1 cellular context compared by ENCODE assay signal in the genomic region with DNA sequence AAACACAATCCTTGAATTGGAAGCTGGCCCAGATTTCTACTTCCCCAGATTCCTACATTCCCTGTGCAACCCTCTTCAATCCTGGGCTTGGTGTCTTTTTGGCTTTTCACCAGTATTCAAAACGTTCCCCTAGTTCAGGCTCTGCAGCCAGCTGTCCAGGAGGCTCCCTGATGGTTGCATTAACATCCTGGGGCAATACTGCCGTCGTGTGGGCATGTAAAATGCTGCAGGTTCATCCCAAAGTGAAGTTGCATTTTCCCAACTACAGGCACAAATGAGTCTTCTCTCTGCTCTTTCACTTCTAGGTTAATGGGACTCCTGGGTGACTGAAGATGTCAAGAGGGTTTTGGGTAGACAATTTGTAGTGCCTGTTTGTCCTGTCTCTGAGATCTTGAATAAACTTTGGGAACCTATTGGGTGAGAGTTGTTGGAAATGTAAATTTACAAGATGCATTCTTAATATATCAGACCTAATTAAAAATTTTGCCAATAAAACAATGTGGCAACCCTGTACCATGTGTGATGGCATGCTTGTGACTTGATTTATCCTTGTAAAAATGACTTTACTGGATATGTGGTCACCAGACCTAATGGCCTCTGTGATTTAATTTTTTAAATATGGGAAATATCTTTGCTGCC.
TF ChIP-seq lines count a peak whose summit lies in the region.

No MANE protein-coding gene starts in this region.

TF ChIP-seq in Ishikawa, 13 proteins besides CTCF, POLR2A, EP300 and RAD21 (continued from another document):
- TF ChIP-seq, protein P1, sequence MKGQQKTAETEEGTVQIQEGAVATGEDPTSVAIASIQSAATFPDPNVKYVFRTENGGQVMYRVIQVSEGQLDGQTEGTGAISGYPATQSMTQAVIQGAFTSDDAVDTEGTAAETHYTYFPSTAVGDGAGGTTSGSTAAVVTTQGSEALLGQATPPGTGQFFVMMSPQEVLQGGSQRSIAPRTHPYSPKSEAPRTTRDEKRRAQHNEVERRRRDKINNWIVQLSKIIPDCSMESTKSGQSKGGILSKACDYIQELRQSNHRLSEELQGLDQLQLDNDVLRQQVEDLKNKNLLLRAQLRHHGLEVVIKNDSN (IDR thresholded peaks at IDR 0.05), result no peak
